Comparison of ENCODE assay signal across 23 cellular contexts in the genomic region with DNA sequence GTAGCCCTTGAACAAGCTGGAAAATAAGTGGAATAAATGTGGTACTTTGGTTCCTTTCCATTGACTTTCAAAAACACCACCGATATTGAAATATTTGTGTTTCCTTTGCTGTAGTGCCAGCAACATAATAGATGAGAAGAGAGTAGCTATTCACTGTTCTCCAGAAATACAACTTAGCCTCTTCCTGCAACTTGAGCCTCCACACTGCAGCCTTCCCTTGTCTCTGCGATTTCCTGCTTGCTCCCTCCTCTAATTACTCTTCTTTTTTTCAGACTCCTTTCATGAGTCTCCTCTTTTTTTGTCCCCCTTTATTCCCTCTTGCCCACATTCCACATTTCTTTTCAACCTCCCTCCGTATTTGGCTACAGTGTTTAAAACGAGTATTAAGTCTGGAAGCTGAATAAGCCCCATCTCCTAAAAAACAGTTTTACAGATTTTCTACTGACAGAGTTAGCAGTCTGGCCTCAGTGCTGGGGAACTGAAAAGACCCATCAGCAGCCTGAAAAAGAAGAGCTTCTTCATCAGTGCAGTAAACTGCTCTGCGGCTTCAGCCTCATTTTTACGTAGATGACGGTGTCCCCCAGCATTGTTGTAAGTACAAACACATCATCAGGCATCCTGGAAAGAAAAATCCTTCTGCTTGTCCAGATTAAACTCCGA.
A peak's percentile ranks its signal among the peaks of the same experiment; 100 is the strongest.
DNase-seq lines count a peak whose midpoint lies in the region; TF ChIP-seq lines count a peak whose summit lies in the region.
"Had no signal": no experiment of that assay in that cellular context is flagged by ENCODE, and none has a peak within 500 bp of the region (broad histone marks: within the 10 kb centered on the region; RNA-seq: fewer than 3 reads in every experiment).

No MANE protein-coding gene starts in this region.

- H3F3A ChIP-seq in smooth muscle cell (ENCODE audit: low read depth): peaks cover 4% of the 10 kb centered on the region

- peaks cover 4% of the 10 kb centered on the region for H3K36me3 Mint-ChIP-seq in chondrocyte (ENCODE audit: low read depth)
- H3K36me3 Mint-ChIP-seq: activated naive CD4-positive, alpha-beta T cell treated with anti-CD3 and anti-CD28 coated beads, Interleukin-2, amount 50 U/mL, for 72 hours; CD4-positive, alpha-beta memory T cell; immature natural killer cell had no signal

- H3K27me3 ChIP-seq in smooth muscle cell (ENCODE audit: low read depth): no peaks in the 10 kb centered on the region
- H3K27me3 ChIP-seq: ascending aorta, esophagus squamous epithelium, tibial nerve had no signal

- no peak for TF ChIP-seq CTCF in chondrocyte (IDR thresholded peaks at IDR 0.05)
- no peak for TF ChIP-seq CTCF in smooth muscle cell (IDR thresholded peaks at IDR 0.05; ENCODE audit: borderline replicate concordance, insufficient read depth, poor library complexity, severe bottlenecking)

- no peaks in the 10 kb centered on the region for H4K20me1 ChIP-seq in smooth muscle cell (ENCODE audit: low read depth)

- peak; percentile 3 for DNase-seq in NCI-H1436 treated with DMSO at 0.1 percent for 48 hours (lab: John Stamatoyannopoulos, UW)
- no peak for DNase-seq in NCI-H1436 (lab: John Stamatoyannopoulos, UW)
- no peak for DNase-seq in chondrocyte (ENCODE audit: low spot score)
- peak; percentile 47 for DNase-seq in left kidney (ENCODE audit: low read depth, low spot score)
- DNase-seq in smooth muscle cell (lab: John Stamatoyannopoulos, UW; ENCODE audit: unreplicated experiment): no peak
- DNase-seq in NCI-H69 (lab: John Stamatoyannopoulos, UW): no peak
- no peak for DNase-seq in inferior parietal cortex (ENCODE audit: extremely low spot score)
- DNase-seq in iPS-NIHi7 (ENCODE audit: extremely low spot score): no peak
- DNase-seq: CD4-positive, alpha-beta memory T cell; effector memory CD4-positive, alpha-beta T cell; esophagus squamous epithelium; immature natural killer cell; nucleus accumbens; stimulated activated CD4-positive, alpha-beta T cell treated with anti-CD3 and anti-CD28 coated beads, Interleukin-12 subunit alpha, Interleukin-12 subunit beta, amount 100 ng/mL, for 4 hours; stimulated activated CD4-positive, alpha-beta T cell treated with anti-CD3 and anti-CD28 coated beads, Interleukin-4, amount 100 ng/mL, for 4 hours; T-helper 9 cell had no signal

- H3K27ac Mint-ChIP-seq in chondrocyte (ENCODE audit: unreplicated experiment): peak overlapping the region; percentile 89
- H3K27ac Mint-ChIP-seq: activated naive CD4-positive, alpha-beta T cell treated with anti-CD3 and anti-CD28 coated beads, Interleukin-2, amount 50 U/mL, for 72 hours; activated T-helper 17 cell treated with anti-CD3 and anti-CD28 coated beads, Interleukin-2, amount 50 U/mL, for 72 hours; CD4-positive, alpha-beta memory T cell; immature natural killer cell; stimulated activated naive CD8-positive, alpha-beta T cell treated with anti-CD3 and anti-CD28 coated beads, Interleukin-15, Interleukin-2, amounts not matched to agents 100 ng/mL and 50 ng/mL, for 24 hours had no signal

- no peak overlapping the region for H3K4me3 ChIP-seq in smooth muscle cell
- H3K4me3 ChIP-seq: ascending aorta, esophagus squamous epithelium, tibial nerve had no signal

- no peak overlapping the region for H3K9ac ChIP-seq in smooth muscle cell (ENCODE audit: low read depth)

- no peaks in the 10 kb centered on the region for H3K9me3 Mint-ChIP-seq in chondrocyte (ENCODE audit: low read depth)
- H3K9me3 Mint-ChIP-seq: activated naive CD4-positive, alpha-beta T cell treated with anti-CD3 and anti-CD28 coated beads, Interleukin-2, amount 50 U/mL, for 72 hours; activated T-helper 17 cell treated with anti-CD3 and anti-CD28 coated beads, Interleukin-2, amount 50 U/mL, for 72 hours; stimulated activated naive CD8-positive, alpha-beta T cell treated with anti-CD3 and anti-CD28 coated beads, Interleukin-15, Interleukin-2, amounts not matched to agents 100 ng/mL and 50 ng/mL, for 24 hours had no signal

- no peaks in the 10 kb centered on the region for H3K36me3 ChIP-seq in smooth muscle cell (ENCODE audit: low read depth)
- H3K36me3 ChIP-seq: ascending aorta, esophagus squamous epithelium, tibial nerve had no signal

- peak overlapping the region; percentile 37 for H3K4me3 Mint-ChIP-seq in chondrocyte (ENCODE audit: unreplicated experiment)
- H3K4me3 Mint-ChIP-seq: activated T-helper 17 cell treated with anti-CD3 and anti-CD28 coated beads, Interleukin-2, amount 50 U/mL, for 72 hours; CD4-positive, alpha-beta memory T cell; immature natural killer cell; stimulated activated naive CD8-positive, alpha-beta T cell treated with anti-CD3 and anti-CD28 coated beads, Interleukin-15, Interleukin-2, amounts not matched to agents 100 ng/mL and 50 ng/mL, for 24 hours had no signal

- peaks cover 18% of the 10 kb centered on the region for H3K4me1 Mint-ChIP-seq in chondrocyte (ENCODE audit: low read depth)
- H3K4me1 Mint-ChIP-seq: activated T-helper 17 cell treated with anti-CD3 and anti-CD28 coated beads, Interleukin-2, amount 50 U/mL, for 72 hours; CD4-positive, alpha-beta memory T cell; immature natural killer cell had no signal

- H3K9me3 ChIP-seq in smooth muscle cell (replicated peaks; ENCODE audit: low read depth): no peaks in the 10 kb centered on the region
- H3K9me3 ChIP-seq: ascending aorta, esophagus squamous epithelium, tibial nerve had no signal

- H3K27ac ChIP-seq in smooth muscle cell (ENCODE audit: low read depth): peak overlapping the region; percentile 38
- H3K27ac ChIP-seq: 22Rv1, ascending aorta, esophagus squamous epithelium, RWPE1, tibial nerve had no signal

- peak overlapping the region; percentile 44 for H3K4me2 ChIP-seq in smooth muscle cell

- 58% methylated on average over 8 of the region's 8 CpGs for WGBS in smooth muscle cell (ENCODE audit: low lambda C conversion rate)

- H3K4me1 ChIP-seq in smooth muscle cell (ENCODE audit: low read depth): peaks cover 11% of the 10 kb centered on the region
- H3K4me1 ChIP-seq: ascending aorta, esophagus squamous epithelium had no signal

- H3K79me2 ChIP-seq in smooth muscle cell (ENCODE audit: low read depth): no peaks in the 10 kb centered on the region

- H2AFZ ChIP-seq in smooth muscle cell (ENCODE audit: low read depth): peak overlapping the region; percentile 17

- H3K27me3 Mint-ChIP-seq in chondrocyte (ENCODE audit: low read depth): no peaks in the 10 kb centered on the region
- H3K27me3 Mint-ChIP-seq: activated T-helper 17 cell treated with anti-CD3 and anti-CD28 coated beads, Interleukin-2, amount 50 U/mL, for 72 hours; CD4-positive, alpha-beta memory T cell; stimulated activated naive CD8-positive, alpha-beta T cell treated with anti-CD3 and anti-CD28 coated beads, Interleukin-15, Interleukin-2, amounts not matched to agents 100 ng/mL and 50 ng/mL, for 24 hours had no signal

Comparison
In these comparisons a context has a peak if more than half of its experiments do, and no peak if none do; other contexts are left out.
1. DNase-seq: peak in NCI-H1436 treated with DMSO at 0.1 percent for 48 hours (single experiment) and left kidney (single experiment); none in NCI-H1436 (single experiment), chondrocyte (single experiment), smooth muscle cell (single experiment), NCI-H69 (single experiment), inferior parietal cortex (single experiment) and iPS-NIHi7 (single experiment).